27 cellular contexts compared by ENCODE assay signal in the genomic region with DNA sequence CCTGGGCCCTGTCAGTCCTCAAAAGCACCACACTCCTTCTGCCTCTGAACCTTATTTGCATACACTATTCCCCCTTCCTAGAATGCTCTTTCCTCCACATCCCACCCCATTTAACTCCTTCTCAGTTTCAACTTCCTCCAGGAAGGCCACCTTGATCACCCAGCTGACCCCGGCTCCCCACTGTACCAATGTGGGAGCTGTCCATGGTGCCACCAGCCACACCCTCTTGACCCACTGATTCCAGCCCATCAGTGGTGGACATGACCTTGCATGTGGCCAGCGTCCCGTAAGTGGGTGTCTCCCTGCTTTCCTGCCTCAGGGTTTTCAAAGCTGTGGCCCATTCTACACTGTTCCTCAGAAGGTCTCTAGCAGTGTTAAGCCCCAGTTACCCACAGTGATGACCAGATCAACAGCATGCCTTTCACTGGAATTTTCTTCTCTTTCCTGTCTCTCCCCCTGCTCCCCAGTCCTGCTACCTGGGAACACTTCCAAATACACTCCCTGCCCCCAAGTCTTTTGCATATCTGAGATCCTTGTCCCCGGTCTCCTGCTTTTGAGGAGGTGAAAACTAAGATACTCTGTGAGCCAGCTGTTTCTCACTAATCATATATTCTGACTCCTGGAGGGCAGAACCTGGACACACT.
DNase-seq lines count a peak whose midpoint lies in the region; ATAC-seq, FAIRE-seq and TF ChIP-seq lines count a peak whose summit lies in the region.
"Had no signal": no experiment of that assay in that cellular context is flagged by ENCODE, and none has a peak within 500 bp of the region (broad histone marks: within the 10 kb centered on the region; RNA-seq: fewer than 3 reads in every experiment).

No MANE protein-coding gene starts in this region.

- H3K4me3 ChIP-seq in GM12878 (no peak overlapping the region), dorsolateral prefrontal cortex (no peak overlapping the region), mesenchymal stem cell (ENCODE audit: insufficient read depth in 1 of 2, low read depth in 1 of 2, low read length in 2 of 2) (no peak overlapping the region), left ventricle myocardium inferior (no peak overlapping the region)
- H3K4me3 ChIP-seq: BLaER1 treated with 17β-estradiol and CSF1 and Interleukin-3, amounts not matched to agents 10 nM and 100 nM; esophagus squamous epithelium; gastrocnemius medialis; lung; ovary; suprapubic skin; upper lobe of right lung had no signal

- no peak overlapping the region for H3K14ac ChIP-seq in mesenchymal stem cell (ENCODE audit: low read length in 2 of 2)

- H3K27ac ChIP-seq in GM12878 (ENCODE audit: control insufficient read depth, insufficient read depth) (no peak overlapping the region), dorsolateral prefrontal cortex (no peak overlapping the region), mesenchymal stem cell (ENCODE audit: low read length, poor library complexity, severe bottlenecking) (no peak overlapping the region), left ventricle myocardium inferior (replicated peaks) (no peak overlapping the region)
- H3K27ac ChIP-seq: BLaER1 treated with 17β-estradiol and CSF1 and Interleukin-3, amounts not matched to agents 10 nM and 100 nM; esophagus squamous epithelium; gastrocnemius medialis; ovary; suprapubic skin; upper lobe of right lung had no signal

- RAD21 ChIA-PET in GM12878 (lab: Charles Lee; ENCODE audit: unreplicated experiment): no interaction called here

- FAIRE-seq in GM12878 (lab: Jason Lieb, UNC): no peak
- FAIRE-seq: GM12892, small intestine, TTC549 had no signal

- ATAC-seq in GM12878: no peak
- ATAC-seq: activated CD4-positive, CD25-positive, alpha-beta regulatory T cell treated with anti-CD3 and anti-CD28 coated beads, Interleukin-2, amount 50 U/mL, for 24 hours; gastrocnemius medialis; upper lobe of right lung had no signal

- H3K18ac ChIP-seq in mesenchymal stem cell (ENCODE audit: low read depth in 1 of 2, low read length in 2 of 2): peak overlapping the region in 1 of 2 experiments; percentile 42

- H4K91ac ChIP-seq in mesenchymal stem cell (ENCODE audit: low read length): no peak overlapping the region

- H3K4me2 ChIP-seq in GM12878 (ENCODE audit: control insufficient read depth, insufficient read depth): no peak overlapping the region
- no peak overlapping the region for H3K4me2 ChIP-seq in mesenchymal stem cell (ENCODE audit: low read length, poor library complexity, severe bottlenecking)
- H3K4me2 ChIP-seq: BLaER1 treated with 17β-estradiol and CSF1 and Interleukin-3, amounts not matched to agents 10 nM and 100 nM had no signal

- no TSS peak for BruUV-seq in GM12878 (replicated peaks; lab: Mats Ljungman, UMichigan)

- no peak overlapping the region for H3K27ac Mint-ChIP-seq in nephron progenitor cell
- H3K27ac Mint-ChIP-seq: activated naive CD4-positive, alpha-beta T cell treated with anti-CD3 and anti-CD28 coated beads for 36 hours; activated T-helper 1 cell treated with anti-CD3 and anti-CD28 coated beads, Interleukin-12 subunit alpha, Interleukin-12 subunit beta, Interleukin-2, Interleukin-4 antibody, amounts not matched to agents 30 ng/mL and 10 ng/mL and 1 ng/mL, durations not matched to agents 14 hours and 24 hours and 36 hours had no signal

- in situ Hi-C loops in GM12878 (cut with MboI): no loop called here

- peaks cover 34% of the 10 kb centered on the region for H3K4me1 Mint-ChIP-seq in nephron progenitor cell

- H3K9me3 ChIP-seq in GM12878 (replicated peaks; ENCODE audit: control insufficient read depth, insufficient read depth, low read length): no peaks in the 10 kb centered on the region
- peaks cover 8% of the 10 kb centered on the region for H3K9me3 ChIP-seq in mesenchymal stem cell (ENCODE audit: control insufficient read depth, low read length)
- H3K9me3 ChIP-seq in left ventricle myocardium inferior (replicated peaks): peaks cover 11% of the 10 kb centered on the region
- H3K9me3 ChIP-seq: BLaER1 treated with 17β-estradiol and CSF1 and Interleukin-3, amounts not matched to agents 10 nM and 100 nM; esophagus squamous epithelium; gastrocnemius medialis; ovary; suprapubic skin had no signal

- SMC1A ChIA-PET in GM12878 (lab: Charles Lee; ENCODE audit: uncharacterized antibody, unreplicated experiment): no interaction called here

- no peak overlapping the region for H2AFZ ChIP-seq in GM12878 (ENCODE audit: control insufficient read depth, low read depth, low read length)
- no peak overlapping the region for H2AFZ ChIP-seq in mesenchymal stem cell (ENCODE audit: low read depth, low read length)

- CTCF ChIA-PET in GM12878 (lab: Yijun Ruan, JAX): no interaction called here

- H3K4me3 Mint-ChIP-seq in nephron progenitor cell: no peak overlapping the region
- H3K4me3 Mint-ChIP-seq: activated naive CD4-positive, alpha-beta T cell treated with anti-CD3 and anti-CD28 coated beads for 36 hours; activated T-helper 1 cell treated with anti-CD3 and anti-CD28 coated beads, Interleukin-12 subunit alpha, Interleukin-12 subunit beta, Interleukin-2, Interleukin-4 antibody, amounts not matched to agents 30 ng/mL and 10 ng/mL and 1 ng/mL, durations not matched to agents 14 hours and 24 hours and 36 hours had no signal

- 15% methylated on average over 4 of the region's 4 CpGs for WGBS in GM12878 (ENCODE audit: insufficient coverage, insufficient replicate concordance, low lambda C conversion rate, missing lambda C conversion rate)
- 69% methylated on average over 4 of the region's 4 CpGs for WGBS in mesenchymal stem cell

- POLR2A ChIA-PET in GM12878 (lab: Charles Lee): no interaction called here

- no peaks in the 10 kb centered on the region for H3K79me2 ChIP-seq in GM12878 (ENCODE audit: control insufficient read depth, insufficient read depth, low read length)

- H3K9ac ChIP-seq in GM12878 (ENCODE audit: control insufficient read depth, insufficient read depth, low read length) (no peak overlapping the region), mesenchymal stem cell (ENCODE audit: low read length) (no peak overlapping the region)
- H3K9ac ChIP-seq: BLaER1 treated with 17β-estradiol and CSF1 and Interleukin-3, amounts not matched to agents 10 nM and 100 nM had no signal

- no peak for TF ChIP-seq POLR2A in GM12878 (IDR thresholded peaks at IDR 0.05; ENCODE audit: low read depth, low read length)

- no peaks in the 10 kb centered on the region for H4K20me1 ChIP-seq in GM12878 (ENCODE audit: control insufficient read depth, insufficient read depth)
- H4K20me1 ChIP-seq: BLaER1 treated with 17β-estradiol and CSF1 and Interleukin-3, amounts not matched to agents 10 nM and 100 nM had no signal

- DNase-seq in EH (ENCODE audit: low read depth) (peak; percentile 56), NCI-H226 (peak; percentile 26), GM12878 (ENCODE audit: low read depth, low spot score) (no peak), nephron progenitor cell (peak; percentile 49), dorsolateral prefrontal cortex (no peak), mesenchymal stem cell (no peak), left ventricle myocardium inferior (no peak)
- DNase-seq: activated CD4-positive, alpha-beta T cell treated with anti-CD3 and anti-CD28 coated beads, Interleukin-2, amount 50 U/mL, for 48 hours; activated naive CD4-positive, alpha-beta T cell treated with anti-CD3 and anti-CD28 coated beads for 36 hours; esophagus squamous epithelium; gastrocnemius medialis; HCEC 1CT; NCI-H1048; NCI-H1694; NCI-H446; ovary; RPMI8226; small intestine; stimulated activated naive CD4-positive, alpha-beta T cell treated with Interleukin-2 at 50 U/mL for 16 hours; upper lobe of right lung had no signal

- no peak for TF ChIP-seq CTCF in GM12878 (IDR thresholded peaks at IDR 0.05 in 2 of 3, conservative IDR thresholded peaks at IDR 0.05 in 1 of 3; ENCODE audit: control insufficient read depth in 2 of 3, extremely low read depth in 1 of 3, insufficient read depth in 1 of 3, low read depth in 3 of 3, low read length in 3 of 3)
- TF ChIP-seq CTCF in nephron progenitor cell (IDR thresholded peaks at IDR 0.05): no peak
- no peak for TF ChIP-seq CTCF in dorsolateral prefrontal cortex (IDR thresholded peaks at IDR 0.05 in 54 of 56, conservative IDR thresholded peaks at IDR 0.05 in 2 of 56; ENCODE audit: low read depth in 1 of 56, partially characterized antibody in 56 of 56)
- TF ChIP-seq CTCF in left ventricle myocardium inferior (IDR thresholded peaks at IDR 0.05; ENCODE audit: borderline replicate concordance): no peak

- H3K36me3 ChIP-seq in GM12878 (ENCODE audit: control insufficient read depth in 2 of 2, insufficient read depth in 2 of 2, low read length in 1 of 2) (no peaks in the 10 kb centered on the region), mesenchymal stem cell (ENCODE audit: control insufficient read depth in 1 of 2, insufficient read depth in 2 of 2, low read depth in 1 of 2, low read length in 2 of 2) (no peaks in the 10 kb centered on the region), left ventricle myocardium inferior (no peaks in the 10 kb centered on the region)
- H3K36me3 ChIP-seq: BLaER1 treated with 17β-estradiol and CSF1 and Interleukin-3, amounts not matched to agents 10 nM and 100 nM; esophagus squamous epithelium; gastrocnemius medialis; ovary; suprapubic skin; upper lobe of right lung had no signal

- H3K4ac ChIP-seq in mesenchymal stem cell (ENCODE audit: low read depth in 1 of 2, low read length in 2 of 2): no peak overlapping the region

- no peak overlapping the region for H3K23ac ChIP-seq in mesenchymal stem cell (ENCODE audit: low read length in 2 of 2)

- H3K27me3 ChIP-seq in GM12878 (replicated peaks in 1 of 2; ENCODE audit: control insufficient read depth in 2 of 2, insufficient read depth in 2 of 2, low read length in 1 of 2) (no peaks in the 10 kb centered on the region), dorsolateral prefrontal cortex (peaks cover 0 to 13% (median 0%) of the 10 kb centered on the region in 45 donors), mesenchymal stem cell (ENCODE audit: control insufficient read depth in 1 of 2, insufficient read depth in 1 of 2, low read length in 2 of 2) (peaks cover 0 to 14% of the 10 kb centered on the region in 2 experiments), left ventricle myocardium inferior (ENCODE audit: low read depth) (peaks cover 69% of the 10 kb centered on the region)
- H3K27me3 ChIP-seq: BLaER1 treated with 17β-estradiol and CSF1 and Interleukin-3, amounts not matched to agents 10 nM and 100 nM; gastrocnemius medialis; ovary; suprapubic skin; upper lobe of right lung had no signal

- H2BK12ac ChIP-seq in mesenchymal stem cell (ENCODE audit: low read length in 2 of 2): no peak overlapping the region

- no peak overlapping the region for H2BK5ac ChIP-seq in mesenchymal stem cell (ENCODE audit: low read depth, low read length, poor library complexity, severe bottlenecking)

- H2AK5ac ChIP-seq in mesenchymal stem cell (ENCODE audit: low read length, severe bottlenecking): no peak overlapping the region

- H3K27me3 Mint-ChIP-seq in nephron progenitor cell (ENCODE audit: low read depth, poor library complexity): peaks cover 88% of the 10 kb centered on the region

- H2BK15ac ChIP-seq in mesenchymal stem cell (ENCODE audit: low read depth, poor library complexity, severe bottlenecking): no peak overlapping the region

- intact Hi-C loops in GM12878 (cut with micrococcal nuclease; ENCODE audit: unreplicated experiment) (no loop called here), dorsolateral prefrontal cortex (cut with DNase I) (no loop called here), left ventricle myocardium inferior (cut with micrococcal nuclease) (no loop called here)

- H3K9me3 Mint-ChIP-seq in nephron progenitor cell: peaks cover 19% of the 10 kb centered on the region
- H3K9me3 Mint-ChIP-seq: activated naive CD4-positive, alpha-beta T cell treated with anti-CD3 and anti-CD28 coated beads for 36 hours had no signal

- no peak overlapping the region for H2BK120ac ChIP-seq in mesenchymal stem cell (ENCODE audit: low read depth, low read length)

- H4K8ac ChIP-seq in mesenchymal stem cell (ENCODE audit: low read length): no peak overlapping the region

- H3K4me1 ChIP-seq in GM12878 (ENCODE audit: control insufficient read depth, insufficient read depth, low read length): no peaks in the 10 kb centered on the region
- H3K4me1 ChIP-seq in mesenchymal stem cell (ENCODE audit: control insufficient read depth, insufficient read depth, low read depth, low read length): peaks cover 8% of the 10 kb centered on the region
- H3K4me1 ChIP-seq in left ventricle myocardium inferior: no peaks in the 10 kb centered on the region
- H3K4me1 ChIP-seq: gastrocnemius medialis, suprapubic skin, upper lobe of right lung had no signal

- TF ChIP-seq EP300 in GM12878 (IDR thresholded peaks at IDR 0.05; ENCODE audit: borderline replicate concordance in 1 of 2, control insufficient read depth in 1 of 2, low read depth in 2 of 2, low read length in 2 of 2): no peak

- no peak for TF ChIP-seq RAD21 in GM12878 (IDR thresholded peaks at IDR 0.05; ENCODE audit: insufficient read depth, low read depth, low read length)

- H3K79me1 ChIP-seq in mesenchymal stem cell (replicated peaks; ENCODE audit: low read length, poor library complexity, severe bottlenecking): no peaks in the 10 kb centered on the region

- peaks cover 4% of the 10 kb centered on the region for H3K36me3 Mint-ChIP-seq in nephron progenitor cell (ENCODE audit: low read depth)

Comparison
In these comparisons a context has a peak if more than half of its experiments do, and no peak if none do; other contexts are left out.
1. DNase-seq: peak in EH (single experiment), NCI-H226 (single experiment) and nephron progenitor cell (single experiment); none in GM12878 (single experiment), dorsolateral prefrontal cortex (0 of 10), mesenchymal stem cell (single experiment) and left ventricle myocardium inferior (single experiment).